ENCODE assay signal across 8 cellular contexts in the genomic region with DNA sequence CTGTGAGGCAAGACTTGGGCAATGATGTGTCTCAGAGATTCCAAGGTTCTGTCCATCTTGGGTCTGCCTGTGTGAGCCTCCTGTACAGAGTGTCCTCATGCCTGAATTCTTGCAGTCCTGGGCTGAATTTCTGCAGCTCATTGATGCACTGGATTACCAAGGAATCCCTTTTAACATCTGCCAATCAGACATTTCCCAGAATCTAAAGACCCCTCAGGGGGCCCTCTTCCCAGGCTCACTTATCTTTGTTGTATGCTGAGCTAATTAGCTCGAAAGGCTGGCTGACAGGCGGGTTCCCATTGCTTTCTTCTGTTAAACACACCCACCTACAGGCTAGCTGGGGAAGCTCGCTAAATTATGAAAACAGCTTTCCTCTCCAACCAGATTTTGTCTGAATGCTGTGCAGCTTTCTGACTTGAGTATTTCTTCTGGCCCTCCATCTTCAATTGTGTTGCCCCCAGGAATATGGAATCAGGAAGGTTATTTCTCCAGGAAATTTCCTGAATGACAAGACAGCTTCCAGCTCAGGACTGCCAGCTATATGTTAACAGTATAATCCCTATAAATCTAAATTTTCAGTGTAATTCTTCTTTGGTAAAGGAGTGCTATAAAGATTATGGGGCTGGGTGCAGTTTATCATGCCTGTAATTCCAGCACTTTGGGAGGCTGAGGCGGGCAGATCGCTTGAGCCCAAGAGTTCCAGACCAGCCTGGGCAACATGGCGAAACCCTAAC. TPM values are rescaled to one million over a fixed set of nuclear protein-coding genes. Genes with fewer than 3 reads are reported as not detected.
DNase-seq lines count a peak whose midpoint lies in the region; ATAC-seq and TF ChIP-seq lines count a peak whose summit lies in the region.

A gene (minus strand): TSS at position 91 of the 734 bp plus-strand sequence. CDS start 35 bp downstream, at position 56.

- no peaks in the 10 kb centered on the region for H3K36me3 Mint-ChIP-seq in activated T-cell treated with anti-CD3 and anti-CD28 coated beads, Interleukin-2, amount 50 U/mL, for 4 hours (ENCODE audit: insufficient read depth)
- H3K36me3 Mint-ChIP-seq in activated T-cell treated with anti-CD3 and anti-CD28 coated beads, Interleukin-2, amount 50 U/mL, for 24 hours (ENCODE audit: low read depth) = no peaks in the 10 kb centered on the region

- H3K9me3 ChIP-seq in lung (ENCODE audit: control insufficient read depth in 2 of 2, insufficient read depth in 1 of 2, low read length in 1 of 2) = no peaks in the 10 kb centered on the region
- no peaks in the 10 kb centered on the region for H3K9me3 ChIP-seq in vagina

- no peaks in the 10 kb centered on the region for H3K9me3 Mint-ChIP-seq in activated T-cell treated with anti-CD3 and anti-CD28 coated beads, Interleukin-2, amount 50 U/mL, for 4 hours
- H3K9me3 Mint-ChIP-seq in activated T-cell treated with anti-CD3 and anti-CD28 coated beads, Interleukin-2, amount 50 U/mL, for 24 hours = no peaks in the 10 kb centered on the region

- no peak within 1 kb of the TSS for H3K4me3 Mint-ChIP-seq in activated T-cell treated with anti-CD3 and anti-CD28 coated beads, Interleukin-2, amount 50 U/mL, for 4 hours
- no peak within 1 kb of the TSS for H3K4me3 Mint-ChIP-seq in activated T-cell treated with anti-CD3 and anti-CD28 coated beads, Interleukin-2, amount 50 U/mL, for 24 hours

- WGBS in lung, 2 donors = 52 to 53% methylated on average over 6 of the region's 6 CpGs

- no peak for TF ChIP-seq POLR2A in vagina (IDR thresholded peaks at IDR 0.05)

- TF ChIP-seq CTCF in RWPE1 (conservative IDR thresholded peaks at IDR 0.05; ENCODE audit: low read depth) (peak; percentile 66), lung (IDR thresholded peaks at IDR 0.05; ENCODE audit: control extremely low read depth, extremely low read depth) (peak; percentile 21), vagina (IDR thresholded peaks at IDR 0.05) (peak in 2 of 3 experiments; percentile 22 to 28)

- no peaks in the 10 kb centered on the region for H3K4me1 Mint-ChIP-seq in activated T-cell treated with anti-CD3 and anti-CD28 coated beads, Interleukin-2, amount 50 U/mL, for 4 hours (ENCODE audit: low read depth)
- no peaks in the 10 kb centered on the region for H3K4me1 Mint-ChIP-seq in activated T-cell treated with anti-CD3 and anti-CD28 coated beads, Interleukin-2, amount 50 U/mL, for 24 hours (ENCODE audit: low read depth)

- H3K36me3 ChIP-seq in lung (ENCODE audit: control insufficient read depth in 2 of 2, insufficient read depth in 2 of 2, low read length in 2 of 2) = no peaks in the 10 kb centered on the region
- no peaks in the 10 kb centered on the region for H3K36me3 ChIP-seq in vagina

- POLR2A ChIA-PET in RWPE1 (lab: Yijun Ruan, JAX; ENCODE audit: low non-redundant PET) = no interaction called here

- H3K27me3 ChIP-seq in lung (ENCODE audit: control insufficient read depth, insufficient read depth) (no peaks in the 10 kb centered on the region), vagina (no peaks in the 10 kb centered on the region)

- intact Hi-C loops in vagina (cut with DNase I) = no loop called here

- H3K4me3 ChIP-seq in Jurkat, Clone E6-1 (ENCODE audit: low read length) = no peak within 1 kb of the TSS
- H3K4me3 ChIP-seq in lung (no peak within 1 kb of the TSS), vagina (no peak within 1 kb of the TSS)

- peaks cover 9% of the 10 kb centered on the region for H3K27me3 Mint-ChIP-seq in activated T-cell treated with anti-CD3 and anti-CD28 coated beads, Interleukin-2, amount 50 U/mL, for 4 hours (ENCODE audit: low read depth)
- H3K27me3 Mint-ChIP-seq in activated T-cell treated with anti-CD3 and anti-CD28 coated beads, Interleukin-2, amount 50 U/mL, for 24 hours = peaks cover 5% of the 10 kb centered on the region

- H3K4me1 ChIP-seq in lung (ENCODE audit: control insufficient read depth in 2 of 2, insufficient read depth in 2 of 2, low read length in 2 of 2) = peaks cover 0 to 1% of the 10 kb centered on the region in 2 donors
- no peaks in the 10 kb centered on the region for H3K4me1 ChIP-seq in vagina

- DNase-seq in activated T-cell treated with anti-CD3 and anti-CD28 coated beads, Interleukin-2, amount 50 U/mL, for 4 hours = no peak
- DNase-seq in activated T-cell treated with anti-CD3 and anti-CD28 coated beads, Interleukin-2, amount 50 U/mL, for 24 hours = no peak
- peak; percentile 46 for DNase-seq in Jurkat, Clone E6-1 (ENCODE audit: low read depth, low spot score)
- DNase-seq in RWPE1 (ENCODE audit: low spot score) (peak; percentile 73), dermis microvascular lymphatic vessel endothelial cell (ENCODE audit: low read depth in 2 of 2) (peak; percentile 36 to 61), lung (ENCODE audit: low spot score) (no peak), vagina (ENCODE audit: extremely low spot score in 2 of 2) (no peak)

- H3K27ac ChIP-seq in RWPE1 = no peak within 1 kb of the TSS
- no peak within 1 kb of the TSS for H3K27ac ChIP-seq in lung (ENCODE audit: low read depth in 1 of 2, low read length in 1 of 2)
- H3K27ac ChIP-seq in vagina = no peak within 1 kb of the TSS

- ATAC-seq in activated T-cell treated with anti-CD3 and anti-CD28 coated beads, Interleukin-2, amount 50 U/mL, for 4 hours = peak; percentile 48 to 57
- ATAC-seq in GM21723 (IDR thresholded peaks at IDR 0.05; ENCODE audit: unreplicated experiment) (peak; percentile 96), lung (ENCODE audit: insufficient read depth, low FRiP score) (no peak)

- CTCF ChIA-PET in RWPE1 (lab: Yijun Ruan, JAX) = interaction anchor here (0.6 to 1.0 kb wide), 6 partner anchors 10 to 655 kb away, joined by 3 to 4 read pairs (median 3); no protein-coding TSS in a partner anchor

- H3K27ac Mint-ChIP-seq in activated T-cell treated with anti-CD3 and anti-CD28 coated beads, Interleukin-2, amount 50 U/mL, for 24 hours = no peak within 1 kb of the TSS

RNA-seq across cellular contexts. Expression of the gene that starts here (rescaled TPM):
- not detected for total RNA-seq in activated T-cell treated with anti-CD3 and anti-CD28 coated beads, Interleukin-2, amount 50 U/mL, for 4 hours
- not detected for polyA plus RNA-seq in Jurkat, Clone E6-1 (2012; ENCODE audit: insufficient read depth, insufficient read length)
- total RNA-seq in dermis microvascular lymphatic vessel endothelial cell = not detected in 2 replicates
- total RNA-seq in lung = under 1 TPM in 1 of 2 donors, not detected in 1; 0.11 TPM
- polyA plus RNA-seq in lung = not detected
- not detected for total RNA-seq in vagina

Comparison
In these comparisons a context has a peak if more than half of its experiments do, and no peak if none do; other contexts are left out.
1. Peak in ATAC-seq in activated T-cell treated with anti-CD3 and anti-CD28 coated beads, Interleukin-2, amount 50 U/mL, for 4 hours; RNA of the gene not detected or under 1 TPM.
2. Peak in DNase-seq in dermis microvascular lymphatic vessel endothelial cell; RNA of the gene not detected or under 1 TPM.
3. DNase-seq: peak in Jurkat, Clone E6-1 (single experiment) and RWPE1 (single experiment); none in activated T-cell treated with anti-CD3 and anti-CD28 coated beads, Interleukin-2, amount 50 U/mL, for 4 hours (single experiment), activated T-cell treated with anti-CD3 and anti-CD28 coated beads, Interleukin-2, amount 50 U/mL, for 24 hours (single experiment), lung (single experiment) and vagina (0 of 2).
4. Peak in every context shown above with its lines, with median percentiles within 50 percentile points of each other: CTCF ChIP-seq.